Comparison of ENCODE assay signal across 9 cellular contexts in genomic region chrX:115892787-115893671, GRCh38.
DNase-seq lines count a peak whose midpoint lies in the region; ATAC-seq, FAIRE-seq and TF ChIP-seq lines count a peak whose summit lies in the region.
"Had no signal": no experiment of that assay in that cellular context is flagged by ENCODE, and none has a peak within 500 bp of the region (broad histone marks: within the 10 kb centered on the region; RNA-seq: fewer than 3 reads in every experiment).

No MANE protein-coding gene starts in this region.

- H3K4me1 ChIP-seq in OCI-LY3 (ENCODE audit: low read length) (peaks cover 9% of the 10 kb centered on the region), trophoblast cell (ENCODE audit: control insufficient read depth in 1 of 2, insufficient read depth in 2 of 2, low read length in 2 of 2) (peaks cover 0 to 4% of the 10 kb centered on the region in 2 experiments)

- H3K9ac ChIP-seq in OCI-LY3 (ENCODE audit: low read length) = peak overlapping the region; percentile 33; the same call in 1 of the 2 replicates
- H3K9ac ChIP-seq in trophoblast cell (ENCODE audit: low read length) = no peak overlapping the region

- no peak overlapping the region for H4K8ac ChIP-seq in trophoblast cell (ENCODE audit: low read depth, low read length)

- no peak overlapping the region for H3K4me3 Mint-ChIP-seq in T-helper 17 cell

- no peak overlapping the region for H3K27ac Mint-ChIP-seq in T-helper 17 cell

- H2BK5ac ChIP-seq in trophoblast cell (ENCODE audit: low read depth, low read length, poor library complexity) = no peak overlapping the region

- no peak overlapping the region for H3K4ac ChIP-seq in trophoblast cell (ENCODE audit: low read depth, low read length)

- no CpG with 5 or more reads among the region's 13 CpGs for WGBS in trophoblast cell (ENCODE audit: extremely low coverage, insufficient coverage, insufficient read length)

- H3K36me3 ChIP-seq in OCI-LY3 (replicated peaks; ENCODE audit: low read depth, low read length) = no peaks in the 10 kb centered on the region
- H3K36me3 ChIP-seq in trophoblast cell (ENCODE audit: control insufficient read depth in 1 of 2, insufficient read depth in 2 of 2, low read length in 2 of 2) = peaks cover 4 to 6% of the 10 kb centered on the region in 2 experiments

- no peak overlapping the region for H2BK120ac ChIP-seq in trophoblast cell (ENCODE audit: insufficient read depth, low read length, poor library complexity)

- no peaks in the 10 kb centered on the region for H3K36me3 Mint-ChIP-seq in T-helper 17 cell (ENCODE audit: low read depth)

- H3K4me3 ChIP-seq in OCI-LY3 (ENCODE audit: low read length) = peak overlapping the region; percentile 73
- H3K4me3 ChIP-seq in trophoblast cell (ENCODE audit: low read depth, low read length) = no peak overlapping the region
- H3K4me3 ChIP-seq: thoracic aorta had no signal

- H4K20me1 ChIP-seq in OCI-LY3 (ENCODE audit: insufficient read depth, low read length) = no peaks in the 10 kb centered on the region

- H2AFZ ChIP-seq in OCI-LY3 (ENCODE audit: low read depth, low read length) (peak overlapping the region; percentile 82), trophoblast cell (ENCODE audit: insufficient read depth, low read length, poor library complexity) (peak overlapping the region; percentile 14)

- no peak overlapping the region for H2BK12ac ChIP-seq in trophoblast cell (ENCODE audit: low read length)

- H3K79me2 ChIP-seq in OCI-LY3 (ENCODE audit: low read length) = no peaks in the 10 kb centered on the region
- H3K79me2 ChIP-seq in trophoblast cell (ENCODE audit: control insufficient read depth, insufficient read depth, low read length, poor library complexity) = no peaks in the 10 kb centered on the region

- peak; percentile 45 for FAIRE-seq in GM19239 (lab: Jason Lieb, UNC)

- H3K4me2 ChIP-seq in OCI-LY3 (ENCODE audit: low read length) (peak overlapping the region; percentile 64), trophoblast cell (ENCODE audit: low read length) (no peak overlapping the region)

- no peak overlapping the region for H2AK5ac ChIP-seq in trophoblast cell (ENCODE audit: low read length)

- H3K27me3 Mint-ChIP-seq in T-helper 17 cell = no peaks in the 10 kb centered on the region

- DNase-seq in C1 segment of cervical spinal cord (lab: John Stamatoyannopoulos, UW) (peak; percentile 2 to 87 (median 70)), GM19239 (ENCODE audit: insufficient read length, low spot score) (no peak), trophoblast cell (peak in 1 of 2 donors; percentile 69), epidermal melanocyte (ENCODE audit: insufficient read length, low spot score) (no peak), T-helper 17 cell (no peak)

- H3K18ac ChIP-seq in trophoblast cell (ENCODE audit: low read length) = no peak overlapping the region

- TF ChIP-seq CTCF in OCI-LY3 (IDR thresholded peaks at IDR 0.05; ENCODE audit: low read depth, low read length) = peak; percentile 40

- no peaks in the 10 kb centered on the region for H3K27me3 ChIP-seq in OCI-LY3 (ENCODE audit: low read depth, low read length)
- H3K27me3 ChIP-seq in trophoblast cell (ENCODE audit: insufficient read depth, low read length) = no peaks in the 10 kb centered on the region

- H3K23ac ChIP-seq in trophoblast cell (ENCODE audit: low read length) = no peak overlapping the region

- H3K27ac ChIP-seq in OCI-LY3 (ENCODE audit: low read length) = no peak overlapping the region
- H3K27ac ChIP-seq in trophoblast cell (ENCODE audit: low read depth, low read length) = no peak overlapping the region
- H3K27ac ChIP-seq: thoracic aorta had no signal

- no peaks in the 10 kb centered on the region for H3K9me3 ChIP-seq in OCI-LY3 (ENCODE audit: insufficient read depth, low read length)
- no peaks in the 10 kb centered on the region for H3K9me3 ChIP-seq in trophoblast cell (ENCODE audit: insufficient read depth, low read depth, low read length)
- H3K9me3 ChIP-seq in T-helper 17 cell (ENCODE audit: control insufficient read depth, low read length, poor library complexity, severe bottlenecking) = no peaks in the 10 kb centered on the region
- H3K9me3 ChIP-seq: thoracic aorta had no signal

- no peaks in the 10 kb centered on the region for H3K79me1 ChIP-seq in trophoblast cell (ENCODE audit: low read length)

- H4K91ac ChIP-seq in trophoblast cell (ENCODE audit: low read depth, low read length) = no peak overlapping the region

- H3K4me1 Mint-ChIP-seq in T-helper 17 cell = no peaks in the 10 kb centered on the region

- no peak overlapping the region for H4K12ac ChIP-seq in trophoblast cell (ENCODE audit: low read depth, low read length)

- no peak overlapping the region for H3K14ac ChIP-seq in trophoblast cell (ENCODE audit: low read length)

- ATAC-seq in HG03439 (IDR thresholded peaks at IDR 0.05; ENCODE audit: unreplicated experiment) (peak; percentile 72), esophagus mucosa (peak; percentile 87), T-helper 17 cell (no peak)

Comparison
In these comparisons a context has a peak if more than half of its experiments do, and no peak if none do; other contexts are left out.
1. DNase-seq: peak in C1 segment of cervical spinal cord (14 of 14); none in GM19239 (single experiment), epidermal melanocyte (single experiment) and T-helper 17 cell (0 of 3).